In the genomic region with DNA sequence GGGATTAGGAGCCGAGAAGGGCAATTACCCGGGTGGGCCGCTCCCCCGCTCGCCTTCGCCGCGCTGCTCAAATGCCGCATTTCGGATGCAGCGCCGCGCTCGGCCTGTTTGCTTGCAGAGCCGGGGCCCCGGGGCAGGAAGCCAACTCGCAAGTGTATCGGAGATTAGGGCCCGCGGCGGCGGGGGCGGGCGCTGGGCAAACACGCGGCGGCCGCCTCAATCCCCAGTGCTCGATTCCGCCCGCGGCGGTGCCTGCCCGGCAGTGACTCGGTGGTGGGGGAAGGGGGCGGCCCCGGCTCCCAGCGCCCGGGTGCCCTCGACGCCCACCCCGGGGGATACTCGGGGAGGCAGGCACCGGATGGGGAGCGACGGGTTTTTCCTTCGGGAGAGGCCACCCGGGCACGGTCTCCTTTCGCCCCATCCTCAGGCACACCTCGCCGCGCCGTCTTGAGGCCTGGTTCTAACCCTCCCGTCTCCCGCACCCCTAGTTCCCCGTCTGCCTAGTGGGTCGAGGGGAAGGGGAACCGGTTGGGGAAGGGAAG, we compare ENCODE assay signal across 8 cellular contexts. TPM values are rescaled to one million over a fixed set of nuclear protein-coding genes. Genes with fewer than 3 reads are reported as not detected.
DNase-seq lines count a peak whose midpoint lies in the region; ATAC-seq, FAIRE-seq and TF ChIP-seq lines count a peak whose summit lies in the region.

No MANE protein-coding gene starts in this region.

- H3K79me2 ChIP-seq in endothelial cell of umbilical vein (ENCODE audit: control insufficient read depth, insufficient read depth, low read length), result no peaks in the 10 kb centered on the region

- ATAC-seq in GM21381 (IDR thresholded peaks at IDR 0.05; ENCODE audit: unreplicated experiment), result no peak

- BruUV-seq in endothelial cell of umbilical vein (replicated peaks; lab: Mats Ljungman, UMichigan), result no TSS peak

- H3K4me1 ChIP-seq in endothelial cell of umbilical vein (ENCODE audit: control insufficient read depth, extremely low read depth, insufficient read depth, low read length), result peaks cover 32% of the 10 kb centered on the region
- peaks cover 16% of the 10 kb centered on the region for H3K4me1 ChIP-seq in mesodermal cell (ENCODE audit: control insufficient read depth, insufficient read depth, low read length, poor library complexity, severe bottlenecking)

- TF ChIP-seq CTCF in endothelial cell of umbilical vein (IDR thresholded peaks at IDR 0.05; ENCODE audit: extremely low read depth in 1 of 2, insufficient read depth in 1 of 2, low read depth in 1 of 2, low read length in 2 of 2), result no peak

- peak overlapping the region; percentile 80 for H2AFZ ChIP-seq in endothelial cell of umbilical vein (ENCODE audit: low read depth, low read length)

- H3K4me2 ChIP-seq in endothelial cell of umbilical vein (ENCODE audit: insufficient read depth, low read length), result peak overlapping the region; percentile 24

- peak overlapping the region; percentile 36 for H3K9ac ChIP-seq in endothelial cell of umbilical vein (replicated peaks; ENCODE audit: extremely low read depth, insufficient read depth, low read length)

- POLR2A ChIA-PET in endothelial cell of umbilical vein (lab: Charles Lee), result no interaction called here

- H3K36me3 ChIP-seq in endothelial cell of umbilical vein (ENCODE audit: control insufficient read depth in 2 of 2, extremely low read depth in 1 of 2, insufficient read depth in 2 of 2, low read length in 2 of 2), result no peaks in the 10 kb centered on the region
- H3K36me3 ChIP-seq in mesodermal cell (ENCODE audit: control insufficient read depth, insufficient read depth, low read length), result no peaks in the 10 kb centered on the region

- no peak for TF ChIP-seq POLR2A in endothelial cell of umbilical vein (IDR thresholded peaks at IDR 0.05; ENCODE audit: low read depth, low read length)

- H3K9me1 ChIP-seq in endothelial cell of umbilical vein (replicated peaks; ENCODE audit: control insufficient read depth, extremely low read depth, insufficient read depth, low read length), result no peaks in the 10 kb centered on the region

- intact Hi-C loops in endothelial cell of umbilical vein (cut with micrococcal nuclease), result loop anchor here (5.0 kb wide), 1 partner anchor 398 kb away; no protein-coding TSS in a partner anchor

- 0 to 2% methylated on average over 32 to 40 of the region's 59 CpGs for WGBS in mesodermal cell (ENCODE audit: insufficient coverage in 2 of 2), 2 experiments

- H3K4me3 ChIP-seq in endothelial cell of umbilical vein (replicated peaks in 1 of 3; ENCODE audit: insufficient read depth in 1 of 3, low read depth in 1 of 3, low read length in 3 of 3), result peak overlapping the region in 2 of 3 experiments; percentile 5 to 17
- peak overlapping the region; percentile 28 for H3K4me3 ChIP-seq in mesodermal cell (ENCODE audit: extremely low read depth, insufficient read depth, low read length, poor library complexity, severe bottlenecking)

- H4K20me1 ChIP-seq in endothelial cell of umbilical vein (replicated peaks; ENCODE audit: control insufficient read depth, extremely low read depth, insufficient read depth, low read length), result no peaks in the 10 kb centered on the region

- CTCF ChIA-PET in endothelial cell of umbilical vein (lab: Charles Lee), result interaction anchor here (0.6 to 4.2 kb wide), 10 partner anchors 12 to 288 kb away, joined by 3 to 261 read pairs (median 15); partner anchors contain the start of genes RAB11FIP5 and SPR

- H3K9me3 ChIP-seq in endothelial cell of umbilical vein (replicated peaks; ENCODE audit: control insufficient read depth, insufficient read depth, low read length), result no peaks in the 10 kb centered on the region
- no peaks in the 10 kb centered on the region for H3K9me3 ChIP-seq in mesodermal cell (ENCODE audit: control insufficient read depth, low read length)

- H3K27ac ChIP-seq in endothelial cell of umbilical vein (ENCODE audit: insufficient read depth, low read depth, low read length) (no peak overlapping the region), mesodermal cell (ENCODE audit: low read depth, low read length, severe bottlenecking) (no peak overlapping the region)

- H3K27me3 ChIP-seq in endothelial cell of umbilical vein (ENCODE audit: control insufficient read depth in 2 of 2, insufficient read depth in 2 of 2, low read length in 2 of 2), result peaks cover 7 to 14% of the 10 kb centered on the region in 2 experiments

- dilution Hi-C loops in endothelial cell of umbilical vein (cut with MboI; ENCODE audit: extremely low pct_ligation_motif_present, low sequenced_read_pairs), result no loop called here

- DNase-seq in NCI-H1417 (lab: John Stamatoyannopoulos, UW) (peak in 2 of 3 experiments; percentile 78), NCI-H1417 treated with DMSO at 0.1 percent for 48 hours (lab: John Stamatoyannopoulos, UW) (no peak), NCI-H510A (lab: John Stamatoyannopoulos, UW) (peak; percentile 27), endothelial cell of umbilical vein (ENCODE audit: low read depth, low spot score) (peak; percentile 58)
- DNase-seq in activated CD8-positive, alpha-beta memory T cell treated with anti-CD3 and anti-CD28 coated beads, Interleukin-2, amount 50 U/mL, for 48 hours, result peak; percentile 89
- peak; percentile 64 to 65 for DNase-seq in stimulated activated CD8-positive, alpha-beta memory T cell treated with anti-CD3 and anti-CD28 coated beads, Interleukin-15, amount 100 ng/mL, for 48 hours (ENCODE audit: low read depth in 2 of 2)

- peak; percentile 33 for FAIRE-seq in endothelial cell of umbilical vein (lab: Jason Lieb, UNC)

TF ChIP-seq in endothelial cell of umbilical vein, 7 proteins besides CTCF, POLR2A, EP300 and RAD21:
- TF ChIP-seq JUN (IDR thresholded peaks at IDR 0.05; ENCODE audit: borderline replicate concordance, insufficient read depth, insufficient read length, low read depth) (no peak), FOS (IDR thresholded peaks at IDR 0.05; ENCODE audit: borderline replicate concordance, insufficient read depth, low read length) (no peak), GATA2 (IDR thresholded peaks at IDR 0.05; ENCODE audit: insufficient read depth, insufficient read length, low read depth, low read length) (no peak), EZH2 (IDR thresholded peaks at IDR 0.05; ENCODE audit: borderline replicate concordance, low read depth, low read length, severe bottlenecking) (no peak), POLR2AphosphoS5 (IDR thresholded peaks at IDR 0.05; ENCODE audit: insufficient read depth, low read depth, low read length) (peak; percentile 51), MYC (IDR thresholded peaks at IDR 0.05; ENCODE audit: low read depth, low read length) (no peak)
- TF ChIP-seq, protein P1, sequence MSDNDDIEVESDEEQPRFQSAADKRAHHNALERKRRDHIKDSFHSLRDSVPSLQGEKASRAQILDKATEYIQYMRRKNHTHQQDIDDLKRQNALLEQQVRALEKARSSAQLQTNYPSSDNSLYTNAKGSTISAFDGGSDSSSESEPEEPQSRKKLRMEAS (IDR thresholded peaks at IDR 0.05; ENCODE audit: insufficient read depth, insufficient read length), result no peak
TF ChIP-seq in endothelial cell of umbilical vein: peak in this region for 1.

RNA-seq across cellular contexts. Expression of gene NOTO, which starts 26.6 kb away (rescaled TPM):
- not detected in 2 replicates for total RNA-seq in endothelial cell of umbilical vein
- polyA plus RNA-seq in endothelial cell of umbilical vein, result not detected in 2 replicates
- not detected in 2 replicates for polyA plus RNA-seq in endothelial cell of umbilical vein (2011; cell fraction: cytosol; rRNA removed)
- not detected in 2 replicates for polyA plus RNA-seq in endothelial cell of umbilical vein (2011; cell fraction: nucleus; rRNA removed)
- not detected in 2 replicates for polyA plus RNA-seq in endothelial cell of umbilical vein (2012)
- not detected in 2 replicates for polyA minus RNA-seq in endothelial cell of umbilical vein
- not detected for polyA minus RNA-seq in endothelial cell of umbilical vein (2011; cell fraction: cytosol; rRNA and poly(A)+ RNA removed)
- not detected in 2 replicates for polyA minus RNA-seq in endothelial cell of umbilical vein (2011; cell fraction: nucleus; rRNA and poly(A)+ RNA removed)
- not detected for polyA plus RNA-seq in mesodermal cell (2013, experiment 1 of 2)
- not detected for polyA plus RNA-seq in mesodermal cell (2013, experiment 2 of 2)

RNA-seq across cellular contexts. Expression of gene SMYD5, which starts 38.3 kb away (rescaled TPM):
- total RNA-seq in endothelial cell of umbilical vein, result 23.4 and 31.7 TPM in 2 replicates
- polyA plus RNA-seq in endothelial cell of umbilical vein, result 16.2 and 19.9 TPM in 2 replicates
- 18.9 and 20.7 TPM in 2 replicates for polyA plus RNA-seq in endothelial cell of umbilical vein (2011; cell fraction: cytosol; rRNA removed)
- 42.3 and 47.6 TPM in 2 replicates for polyA plus RNA-seq in endothelial cell of umbilical vein (2011; cell fraction: nucleus; rRNA removed)
- 20.3 and 23.2 TPM in 2 replicates for polyA plus RNA-seq in endothelial cell of umbilical vein (2012)
- polyA minus RNA-seq in endothelial cell of umbilical vein, result 25.7 and 36.9 TPM in 2 replicates
- 11.6 TPM for polyA minus RNA-seq in endothelial cell of umbilical vein (2011; cell fraction: cytosol; rRNA and poly(A)+ RNA removed)
- 19.8 and 21.2 TPM in 2 replicates for polyA minus RNA-seq in endothelial cell of umbilical vein (2011; cell fraction: nucleus; rRNA and poly(A)+ RNA removed)
- polyA plus RNA-seq in mesodermal cell (2013, experiment 1 of 2), result 27.0 TPM
- polyA plus RNA-seq in mesodermal cell (2013, experiment 2 of 2), result 20.7 TPM

RNA-seq across cellular contexts. Expression of gene PRADC1, which starts 57.3 kb away (rescaled TPM):
- 19.6 and 21.8 TPM in 2 replicates for total RNA-seq in endothelial cell of umbilical vein
- 32.7 and 42.6 TPM in 2 replicates for polyA plus RNA-seq in endothelial cell of umbilical vein
- polyA plus RNA-seq in endothelial cell of umbilical vein (2011; cell fraction: cytosol; rRNA removed), result 24.5 and 24.6 TPM in 2 replicates
- 9.0 and 9.3 TPM in 2 replicates for polyA plus RNA-seq in endothelial cell of umbilical vein (2011; cell fraction: nucleus; rRNA removed)
- 21.0 and 22.8 TPM in 2 replicates for polyA plus RNA-seq in endothelial cell of umbilical vein (2012)
- polyA minus RNA-seq in endothelial cell of umbilical vein, result 13.7 and 17.4 TPM in 2 replicates
- polyA minus RNA-seq in endothelial cell of umbilical vein (2011; cell fraction: cytosol; rRNA and poly(A)+ RNA removed), result 14.7 TPM
- polyA minus RNA-seq in endothelial cell of umbilical vein (2011; cell fraction: nucleus; rRNA and poly(A)+ RNA removed), result 4.0 and 5.1 TPM in 2 replicates
- 20.7 TPM for polyA plus RNA-seq in mesodermal cell (2013, experiment 1 of 2)
- polyA plus RNA-seq in mesodermal cell (2013, experiment 2 of 2), result 15.0 TPM

RNA-seq across cellular contexts. Expression of gene CCT7, which starts 58.4 kb away (rescaled TPM):
- 362 and 389 TPM in 2 replicates for total RNA-seq in endothelial cell of umbilical vein
- polyA plus RNA-seq in endothelial cell of umbilical vein, result 317 and 343 TPM in 2 replicates
- polyA plus RNA-seq in endothelial cell of umbilical vein (2011; cell fraction: cytosol; rRNA removed), result 304 and 311 TPM in 2 replicates
- 134 and 184 TPM in 2 replicates for polyA plus RNA-seq in endothelial cell of umbilical vein (2011; cell fraction: nucleus; rRNA removed)
- polyA plus RNA-seq in endothelial cell of umbilical vein (2012), result 406 and 507 TPM in 2 replicates
- 347 and 391 TPM in 2 replicates for polyA minus RNA-seq in endothelial cell of umbilical vein
- 259 TPM for polyA minus RNA-seq in endothelial cell of umbilical vein (2011; cell fraction: cytosol; rRNA and poly(A)+ RNA removed)
- polyA minus RNA-seq in endothelial cell of umbilical vein (2011; cell fraction: nucleus; rRNA and poly(A)+ RNA removed), result 59.8 and 83.0 TPM in 2 replicates
- polyA plus RNA-seq in mesodermal cell (2013, experiment 1 of 2), result 265 TPM
- polyA plus RNA-seq in mesodermal cell (2013, experiment 2 of 2), result 246 TPM
